Comparison of ENCODE assay signal across 20 cellular contexts in the genomic region with DNA sequence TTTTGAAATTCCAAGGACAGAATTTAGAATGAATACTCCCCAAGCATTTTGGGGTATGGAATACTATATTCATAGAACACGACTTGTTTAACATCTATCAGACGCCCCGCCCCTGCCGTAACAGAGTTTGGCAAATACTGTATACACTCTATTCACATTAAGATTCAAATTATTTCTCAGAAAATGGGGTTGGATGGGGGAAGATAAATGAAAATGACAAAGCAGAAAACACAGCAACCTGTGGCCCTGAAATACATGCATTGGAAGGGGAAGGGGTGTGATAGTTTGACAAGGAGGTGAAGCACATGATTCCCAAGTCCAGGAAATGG.
"Had no signal": no experiment of that assay in that cellular context is flagged by ENCODE, and none has a peak within 500 bp of the region (broad histone marks: within the 10 kb centered on the region; RNA-seq: fewer than 3 reads in every experiment).

No MANE protein-coding gene starts in this region.

- ATAC-seq: body of pancreas, right cardiac atrium, T-helper 17 cell, WTC11 had no signal

- H3K4me1 Mint-ChIP-seq: activated CD4-positive, alpha-beta memory T cell treated with anti-CD3 and anti-CD28 coated beads, Interleukin-2, amount 10 ng/mL, durations not matched to agents 7 days and 5 days; T-helper 17 cell had no signal

- H3K4me1 ChIP-seq: body of pancreas, esophagus squamous epithelium, upper lobe of left lung had no signal

- H3K36me3 ChIP-seq: esophagus squamous epithelium, upper lobe of left lung had no signal

- H3K27me3 ChIP-seq: body of pancreas, esophagus squamous epithelium, upper lobe of left lung had no signal

- H3K27ac Mint-ChIP-seq: activated CD4-positive, alpha-beta memory T cell treated with anti-CD3 and anti-CD28 coated beads, Interleukin-2, amount 10 ng/mL, durations not matched to agents 7 days and 5 days; nephron; progenitor cell of endocrine pancreas; stimulated activated naive CD8-positive, alpha-beta T cell treated with anti-CD3 and anti-CD28 coated beads, Interleukin-15, Interleukin-2, amounts not matched to agents 100 ng/mL and 50 ng/mL, for 24 hours; T-helper 17 cell; WTC11 had no signal

- H3K27me3 Mint-ChIP-seq: progenitor cell of endocrine pancreas; stimulated activated naive CD8-positive, alpha-beta T cell treated with anti-CD3 and anti-CD28 coated beads, Interleukin-15, Interleukin-2, amounts not matched to agents 100 ng/mL and 50 ng/mL, for 24 hours had no signal

- H3K36me3 Mint-ChIP-seq: activated naive CD8-positive, alpha-beta T cell; WTC11 had no signal

- H3K9me3 Mint-ChIP-seq: activated CD4-positive, alpha-beta memory T cell treated with anti-CD3 and anti-CD28 coated beads, Interleukin-2, amount 10 ng/mL, durations not matched to agents 7 days and 5 days; nephron; stimulated activated naive CD8-positive, alpha-beta T cell treated with anti-CD3 and anti-CD28 coated beads, Interleukin-15, Interleukin-2, amounts not matched to agents 100 ng/mL and 50 ng/mL, for 24 hours; WTC11 had no signal

- H3K9me3 ChIP-seq: body of pancreas, esophagus squamous epithelium, upper lobe of left lung had no signal

- H3K4me3 ChIP-seq: body of pancreas, esophagus squamous epithelium, skin epidermis, upper lobe of left lung had no signal

- DNase-seq: activated CD4-positive, alpha-beta memory T cell treated with anti-CD3 and anti-CD28 coated beads, Interleukin-2, amount 10 ng/mL, durations not matched to agents 7 days and 5 days; activated CD4-positive, alpha-beta T cell treated with anti-CD3 and anti-CD28 coated beads for 4 hours; activated gamma-delta T cell treated with Interleukin-2 at 50 U/mL for 16 hours; amniotic stem cell; body of pancreas; central memory CD4-positive, alpha-beta T cell; cortex of kidney; effector CD8-positive, alpha-beta T cell; esophagus squamous epithelium; hypothalamus; occipital lobe; right cardiac atrium; T-helper 17 cell; upper lobe of left lung had no signal

- H3K27ac ChIP-seq: body of pancreas, esophagus squamous epithelium, skin epidermis, upper lobe of left lung had no signal

- H3K4me3 Mint-ChIP-seq: activated CD4-positive, alpha-beta memory T cell treated with anti-CD3 and anti-CD28 coated beads, Interleukin-2, amount 10 ng/mL, durations not matched to agents 7 days and 5 days; activated naive CD8-positive, alpha-beta T cell; nephron; stimulated activated naive CD8-positive, alpha-beta T cell treated with anti-CD3 and anti-CD28 coated beads, Interleukin-15, Interleukin-2, amounts not matched to agents 100 ng/mL and 50 ng/mL, for 24 hours; T-helper 17 cell; WTC11 had no signal
